Comparison of ENCODE assay signal across 8 cellular contexts in the genomic region with DNA sequence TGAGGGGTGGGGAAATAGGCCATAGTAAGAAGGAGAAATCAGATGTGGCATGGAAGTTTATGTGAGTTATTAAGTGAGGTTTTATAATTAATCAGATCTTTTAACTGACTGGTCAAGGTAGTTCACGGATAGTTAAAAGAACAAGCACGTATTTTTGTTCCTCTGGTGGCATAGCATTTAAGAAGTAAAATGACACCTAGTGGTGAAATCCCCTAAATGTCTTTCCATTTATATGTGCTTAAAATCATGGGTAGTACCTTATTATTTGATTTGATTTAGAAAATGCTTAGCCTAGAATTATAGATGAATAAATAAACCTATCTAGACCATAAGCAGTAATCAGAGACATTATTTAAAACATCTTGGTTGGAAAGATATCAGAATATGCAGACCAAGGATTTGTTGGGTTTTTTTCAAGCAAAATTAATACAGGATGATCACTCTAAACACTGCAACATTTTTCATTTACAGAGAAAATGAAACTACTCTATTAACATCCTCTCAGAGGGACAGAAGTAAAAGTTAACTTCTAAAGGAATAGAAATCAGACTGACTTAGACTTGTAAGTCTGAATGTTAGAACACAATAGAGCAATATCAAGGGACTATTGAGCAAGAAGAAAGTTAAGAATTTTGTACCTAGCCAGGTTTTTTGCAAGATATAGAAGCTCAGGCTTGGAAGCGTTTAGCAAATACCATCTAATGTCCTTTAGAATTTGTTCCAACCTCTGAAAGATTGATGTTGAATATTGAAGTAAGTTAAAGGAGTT.
DNase-seq lines count a peak whose midpoint lies in the region; ATAC-seq lines count a peak whose summit lies in the region.

No MANE protein-coding gene starts in this region.

- peaks cover 49% of the 10 kb centered on the region for H3K36me3 Mint-ChIP-seq in stimulated activated naive CD8-positive, alpha-beta T cell treated with anti-CD3 and anti-CD28 coated beads, Interleukin-15, Interleukin-2, amounts not matched to agents 100 ng/mL and 50 ng/mL, for 24 hours (ENCODE audit: low read depth)
- H3K36me3 Mint-ChIP-seq in memory B cell = no peaks in the 10 kb centered on the region

- H3K27ac Mint-ChIP-seq in stimulated activated naive CD8-positive, alpha-beta T cell treated with anti-CD3 and anti-CD28 coated beads, Interleukin-15, Interleukin-2, amounts not matched to agents 100 ng/mL and 50 ng/mL, for 24 hours = peak overlapping the region; percentile 4
- H3K27ac Mint-ChIP-seq in memory B cell = peak overlapping the region; percentile 48

- no peak for ATAC-seq in stimulated activated naive CD8-positive, alpha-beta T cell treated with anti-CD3 and anti-CD28 coated beads, Interleukin-15, Interleukin-2, amounts not matched to agents 100 U/mL and 50 U/mL, for 24 hours
- ATAC-seq in HG02798 (IDR thresholded peaks at IDR 0.05; ENCODE audit: poor library complexity, unreplicated experiment) = peak; percentile 79
- ATAC-seq in memory B cell (ENCODE audit: low read depth) = peak; percentile 46
- ATAC-seq in HG03095 (IDR thresholded peaks at IDR 0.05; ENCODE audit: unreplicated experiment) = no peak

- DNase-seq in stimulated activated naive CD8-positive, alpha-beta T cell treated with anti-CD3 and anti-CD28 coated beads, Interleukin-15, Interleukin-2, amounts not matched to agents 100 U/mL and 50 U/mL, for 24 hours = no peak
- DNase-seq in NCI-H526 treated with DMSO at 0.1 percent for 48 hours (lab: John Stamatoyannopoulos, UW) = peak; percentile 52
- DNase-seq in cerebellum (ENCODE audit: low spot score) = peak; percentile 44
- no peak for DNase-seq in memory B cell (ENCODE audit: low spot score in 2 of 2)
- DNase-seq in posterior cingulate gyrus = no peak

- intact Hi-C loops in posterior cingulate gyrus (cut with DNase I) = loop anchor here (1.0 to 10.0 kb wide), 2 partner anchors 80 to 428 kb away; a partner anchor contains a TSS

- H3K9me3 Mint-ChIP-seq in stimulated activated naive CD8-positive, alpha-beta T cell treated with anti-CD3 and anti-CD28 coated beads, Interleukin-15, Interleukin-2, amounts not matched to agents 100 ng/mL and 50 ng/mL, for 24 hours = no peaks in the 10 kb centered on the region
- H3K9me3 Mint-ChIP-seq in memory B cell = no peaks in the 10 kb centered on the region

- H3K4me3 Mint-ChIP-seq in stimulated activated naive CD8-positive, alpha-beta T cell treated with anti-CD3 and anti-CD28 coated beads, Interleukin-15, Interleukin-2, amounts not matched to agents 100 ng/mL and 50 ng/mL, for 24 hours = no peak overlapping the region
- no peak overlapping the region for H3K4me3 Mint-ChIP-seq in memory B cell

- no peaks in the 10 kb centered on the region for H3K27me3 Mint-ChIP-seq in stimulated activated naive CD8-positive, alpha-beta T cell treated with anti-CD3 and anti-CD28 coated beads, Interleukin-15, Interleukin-2, amounts not matched to agents 100 ng/mL and 50 ng/mL, for 24 hours
- H3K27me3 Mint-ChIP-seq in memory B cell = no peaks in the 10 kb centered on the region

- peaks cover 48% of the 10 kb centered on the region for H3K4me1 Mint-ChIP-seq in stimulated activated naive CD8-positive, alpha-beta T cell treated with anti-CD3 and anti-CD28 coated beads, Interleukin-15, Interleukin-2, amounts not matched to agents 100 ng/mL and 50 ng/mL, for 24 hours (ENCODE audit: low read depth)
- peaks cover 8% of the 10 kb centered on the region for H3K4me1 Mint-ChIP-seq in memory B cell

Comparison
In these comparisons a context has a peak if more than half of its experiments do, and no peak if none do; other contexts are left out.
1. ATAC-seq: peak in HG02798 (single experiment) and memory B cell (single experiment); none in stimulated activated naive CD8-positive, alpha-beta T cell treated with anti-CD3 and anti-CD28 coated beads, Interleukin-15, Interleukin-2, amounts not matched to agents 100 U/mL and 50 U/mL, for 24 hours (single experiment) and HG03095 (single experiment).
2. DNase-seq: peak in NCI-H526 treated with DMSO at 0.1 percent for 48 hours (single experiment) and cerebellum (single experiment); none in stimulated activated naive CD8-positive, alpha-beta T cell treated with anti-CD3 and anti-CD28 coated beads, Interleukin-15, Interleukin-2, amounts not matched to agents 100 U/mL and 50 U/mL, for 24 hours (single experiment), memory B cell (0 of 2) and posterior cingulate gyrus (0 of 10).